ENCODE assay signal across 1 cellular context in genomic region chr16:46973457-46974324, GRCh38.
TF ChIP-seq lines count a peak whose summit lies in the region.

Gene DNAJA2 (minus strand): TSS chr16:46973674. CDS start chr16:46973572, 102 bp downstream.

TF ChIP-seq in A549, 52 proteins besides CTCF, POLR2A, EP300 and RAD21 (continued from another document):
- TF ChIP-seq E2F6 (IDR thresholded peaks at IDR 0.05; ENCODE audit: borderline replicate concordance, low read depth): peak; percentile 76; the same call in 1 of the 2 replicates
- TF ChIP-seq PHF8 (IDR thresholded peaks at IDR 0.05; ENCODE audit: borderline replicate concordance, low read depth): peak; percentile 80; the same call in 1 of the 2 replicates
TF ChIP-seq in A549: peak in this region for 14.
